In genomic region chr5:1008451-1009358, GRCh38 we compare ENCODE assay signal across 8 cellular contexts. TPM values are rescaled to one million over a fixed set of nuclear protein-coding genes. Genes with fewer than 3 reads are reported as not detected.
DNase-seq lines count a peak whose midpoint lies in the region; ATAC-seq and TF ChIP-seq lines count a peak whose summit lies in the region.

Gene NKD2 (plus strand): TSS chr5:1008802. CDS start chr5:1009058, 256 bp downstream.

- H3K27me3 ChIP-seq in dorsolateral prefrontal cortex (peaks cover 0 to 83% (median 38%) of the 10 kb centered on the region in 45 donors), thyroid gland (peaks cover 7% of the 10 kb centered on the region)

- no peaks in the 10 kb centered on the region for H3K36me3 ChIP-seq in thyroid gland

- WGBS in thyroid gland, 2 donors: 12 to 39% methylated on average over 3 to 5 of the region's 108 CpGs

- no peak within 1 kb of the TSS for H3K27ac ChIP-seq in dorsolateral prefrontal cortex
- H3K27ac ChIP-seq in thyroid gland: no peak within 1 kb of the TSS

- TF ChIP-seq CTCF in dorsolateral prefrontal cortex (IDR thresholded peaks at IDR 0.05 in 54 of 56, conservative IDR thresholded peaks at IDR 0.05 in 2 of 56; ENCODE audit: low read depth in 1 of 56, partially characterized antibody in 56 of 56): peak in 48 of 56 donors; percentile 15 to 61 (median 38)
- peak in 4 of 6 experiments; percentile 54 to 81 (median 63) for TF ChIP-seq CTCF in thyroid gland (IDR thresholded peaks at IDR 0.05)

- no peak for TF ChIP-seq POLR2A in thyroid gland (IDR thresholded peaks at IDR 0.05)

- peaks cover 7 to 33% of the 10 kb centered on the region in 2 donors for H3K4me1 ChIP-seq in thyroid gland

- intact Hi-C loops in T-helper 2 cell treated with Interferon-gamma antibody and Interleukin-4, amounts not matched to agents 100 ng/mL and 5 ng/mL, for 36 hours (cut with micrococcal nuclease): loop anchor here (2.0 to 10.0 kb wide), 2 partner anchors 96 to 132 kb away; no protein-coding TSS in a partner anchor
- intact Hi-C loops in dorsolateral prefrontal cortex (cut with DNase I): no loop called here
- intact Hi-C loops in thyroid gland (cut with DNase I): loop anchor here (5.0 to 10.0 kb wide), 2 partner anchors 166 to 634 kb away; no protein-coding TSS in a partner anchor

- ATAC-seq in HG03103 (IDR thresholded peaks at IDR 0.05; ENCODE audit: low read depth, unreplicated experiment) (peak; percentile 40), GM19035 (IDR thresholded peaks at IDR 0.05; ENCODE audit: unreplicated experiment) (no peak)

- H3K4me3 ChIP-seq in dorsolateral prefrontal cortex: peak within 1 kb of the TSS; percentile 14 to 68 (median 49)
- peak within 1 kb of the TSS in 1 of 3 donors; percentile 40 for H3K4me3 ChIP-seq in thyroid gland (replicated peaks in 1 of 3)

- DNase-seq in GM03348 (ENCODE audit: low spot score) (peak; percentile 87), dorsolateral prefrontal cortex (peak in 9 of 10 donors; percentile 2 to 52 (median 16)), mesenteric fat pad (ENCODE audit: low spot score) (peak; percentile 87), thyroid gland (peak; percentile 6 to 18), KG1 (lab: John Stamatoyannopoulos, UW) (no peak)

- no peaks in the 10 kb centered on the region for H3K9me3 ChIP-seq in thyroid gland

RNA-seq across cellular contexts. Expression of gene NKD2, which starts in this region (rescaled TPM):
- total RNA-seq in T-helper 2 cell treated with Interferon-gamma antibody and Interleukin-4, amounts not matched to agents 100 ng/mL and 5 ng/mL, for 36 hours: 33.6 and 34.4 TPM in 2 replicates
- total RNA-seq in dorsolateral prefrontal cortex (10 to 100 TPM in 89 of 120 experiments, 1 to 10 TPM in 31; 4.1 to 25.2 (median 11.7) TPM), mesenteric fat pad (17.1 TPM), thyroid gland (1 to 10 TPM in 3 of 4 donors, under 1 TPM in 1; 0.78 to 3.2 (median 1.6) TPM)

Comparison
In these comparisons a context has a peak if more than half of its experiments do, and no peak if none do; other contexts are left out.
1. intact Hi-C loops: an anchor here in T-helper 2 cell treated with Interferon-gamma antibody and Interleukin-4, amounts not matched to agents 100 ng/mL and 5 ng/mL, for 36 hours (2.0 to 10.0 kb wide) and thyroid gland (5.0 to 10.0 kb wide); none called in dorsolateral prefrontal cortex.